25 cellular contexts compared by ENCODE assay signal in genomic region chr9:25415723-25416122, GRCh38.
"Had no signal": no experiment of that assay in that cellular context is flagged by ENCODE, and none has a peak within 500 bp of the region (broad histone marks: within the 10 kb centered on the region; RNA-seq: fewer than 3 reads in every experiment).

No MANE protein-coding gene starts in this region.

- H3K9me3 Mint-ChIP-seq: nephron progenitor cell had no signal

- ATAC-seq: left cardiac atrium; left lung; lower lobe of right lung; naive thymus-derived CD8-positive, alpha-beta T cell; right lobe of liver; stimulated activated memory B cell treated with anti-CD40 and anti-IgM and Interleukin-4, amounts not matched to agents 10 μg/mL and 1 μg/mL and 100 μg/mL, for 72 hours; stimulated activated naive CD8-positive, alpha-beta T cell treated with anti-CD3 and anti-CD28 coated beads, Interleukin-15, amount 100 ng/mL, for 72 hours; upper lobe of right lung had no signal

- H3K36me3 ChIP-seq: left lung, lower lobe of right lung, ovary, right atrium auricular region, right lobe of liver, thyroid gland, transverse colon, upper lobe of right lung had no signal

- H3K4me3 ChIP-seq: left lung, lower lobe of right lung, ovary, right atrium auricular region, right lobe of liver, smooth muscle cell, testis, thyroid gland, transverse colon, upper lobe of right lung had no signal

- H3K9me3 ChIP-seq: left lung, lower lobe of right lung, ovary, right atrium auricular region, right lobe of liver, testis, thyroid gland, transverse colon, upper lobe of right lung had no signal

- H3K4me2 ChIP-seq: smooth muscle cell had no signal

- H3K27ac Mint-ChIP-seq: naive thymus-derived CD8-positive, alpha-beta T cell; nephron progenitor cell; progenitor cell of endocrine pancreas; stimulated activated memory B cell treated with anti-CD40 and anti-IgM and Interleukin-4, amounts not matched to agents 10 μg/mL and 1 μg/mL and 100 μg/mL, for 72 hours; stimulated activated naive CD8-positive, alpha-beta T cell treated with anti-CD3 and anti-CD28 coated beads, Interleukin-15, amount 100 ng/mL, for 72 hours had no signal

- H3K27ac ChIP-seq: left lung, lower lobe of right lung, ovary, right atrium auricular region, right lobe of liver, testis, thyroid gland, transverse colon, upper lobe of right lung had no signal

- H3K27me3 ChIP-seq: left lung, ovary, right atrium auricular region, right lobe of liver, testis, thyroid gland, transverse colon, upper lobe of right lung had no signal

- H3K36me3 Mint-ChIP-seq: naive thymus-derived CD8-positive, alpha-beta T cell; stimulated activated memory B cell treated with anti-CD40 and anti-IgM and Interleukin-4, amounts not matched to agents 10 μg/mL and 1 μg/mL and 100 μg/mL, for 72 hours had no signal

- DNase-seq: hippocampal formation; kidney glomerular epithelial cell; left cardiac atrium; left lung; lower lobe of right lung; mammary epithelial cell; mesenchymal stem cell; naive thymus-derived CD8-positive, alpha-beta T cell; nephron progenitor cell; ovary; right lobe of liver; stimulated activated CD4-positive, alpha-beta T cell treated with anti-CD3 and anti-CD28 coated beads, Interleukin-1b, Interleukin-23, amount 100 ng/mL, for 48 hours; stimulated activated CD4-positive, alpha-beta T cell treated with anti-CD3 and anti-CD28 coated beads, Interleukin-2, amount 100 ng/mL, for 48 hours; stimulated activated CD4-positive, alpha-beta T cell treated with anti-CD3 and anti-CD28 coated beads, Interleukin-4, amount 100 ng/mL, for 4 hours; stimulated activated CD8-positive, alpha-beta memory T cell treated with anti-CD3 and anti-CD28 coated beads, Interleukin-4, amount 100 ng/mL, for 48 hours; stimulated activated naive CD4-positive, alpha-beta T cell treated with Interleukin-2 at 50 U/mL for 16 hours; stimulated activated naive CD8-positive, alpha-beta T cell treated with anti-CD3 and anti-CD28 coated beads, Interleukin-15, amount 100 ng/mL, for 72 hours; testis; thyroid gland; transverse colon; upper lobe of right lung had no signal

- H3K27me3 Mint-ChIP-seq: naive thymus-derived CD8-positive, alpha-beta T cell; progenitor cell of endocrine pancreas; stimulated activated memory B cell treated with anti-CD40 and anti-IgM and Interleukin-4, amounts not matched to agents 10 μg/mL and 1 μg/mL and 100 μg/mL, for 72 hours; stimulated activated naive CD8-positive, alpha-beta T cell treated with anti-CD3 and anti-CD28 coated beads, Interleukin-15, amount 100 ng/mL, for 72 hours had no signal

- H3K4me3 Mint-ChIP-seq: naive thymus-derived CD8-positive, alpha-beta T cell; nephron progenitor cell; stimulated activated memory B cell treated with anti-CD40 and anti-IgM and Interleukin-4, amounts not matched to agents 10 μg/mL and 1 μg/mL and 100 μg/mL, for 72 hours; stimulated activated naive CD8-positive, alpha-beta T cell treated with anti-CD3 and anti-CD28 coated beads, Interleukin-15, amount 100 ng/mL, for 72 hours had no signal

- H3K4me1 ChIP-seq: left lung, lower lobe of right lung, right atrium auricular region, right lobe of liver, testis, thyroid gland, transverse colon, upper lobe of right lung had no signal

- H3K4me1 Mint-ChIP-seq: naive thymus-derived CD8-positive, alpha-beta T cell; stimulated activated memory B cell treated with anti-CD40 and anti-IgM and Interleukin-4, amounts not matched to agents 10 μg/mL and 1 μg/mL and 100 μg/mL, for 72 hours; stimulated activated naive CD8-positive, alpha-beta T cell treated with anti-CD3 and anti-CD28 coated beads, Interleukin-15, amount 100 ng/mL, for 72 hours had no signal
